Comparison of ENCODE assay signal across 31 cellular contexts in genomic region chr5:143694357-143694756, GRCh38.
DNase-seq lines count a peak whose midpoint lies in the region; ATAC-seq and TF ChIP-seq lines count a peak whose summit lies in the region.
"Had no signal": no experiment of that assay in that cellular context is flagged by ENCODE, and none has a peak within 500 bp of the region (broad histone marks: within the 10 kb centered on the region; RNA-seq: fewer than 3 reads in every experiment).

No MANE protein-coding gene starts in this region.

- H3K27me3 ChIP-seq in GM23338 (ENCODE audit: insufficient read depth) (no peaks in the 10 kb centered on the region), mesendoderm (ENCODE audit: insufficient read depth, low read length, poor library complexity) (no peaks in the 10 kb centered on the region), prostate gland (replicated peaks; ENCODE audit: insufficient read depth) (no peaks in the 10 kb centered on the region)
- H3K27me3 ChIP-seq: BLaER1, gastroesophageal sphincter, MG63, neutrophil, testis had no signal

- no peak for TF ChIP-seq POLR2A in prostate gland (IDR thresholded peaks at IDR 0.05)

- peaks cover 2% of the 10 kb centered on the region for H3K27me3 Mint-ChIP-seq in GM23338 (ENCODE audit: insufficient read depth, low read depth, poor library complexity)
- no peaks in the 10 kb centered on the region for H3K27me3 Mint-ChIP-seq in activated CD8-positive, alpha-beta T cell treated with anti-CD3 and anti-CD28 coated beads, Interleukin-2, amount 10 ng/mL, durations not matched to agents 7 days and 5 days (ENCODE audit: low read depth)
- H3K27me3 Mint-ChIP-seq in activated naive CD4-positive, alpha-beta T cell treated with anti-CD3 and anti-CD28 coated beads, Interleukin-2, amount 10 ng/mL, durations not matched to agents 7 days and 5 days: no peaks in the 10 kb centered on the region
- H3K27me3 Mint-ChIP-seq: memory B cell; progenitor cell of endocrine pancreas; stimulated activated memory B cell treated with anti-CD40 and anti-IgM and Interleukin-4, amounts not matched to agents 10 μg/mL and 1 μg/mL and 100 μg/mL, for 72 hours had no signal

- POLR2A ChIA-PET in activated CD8-positive, alpha-beta T cell treated with anti-CD3 and anti-CD28 coated beads, Interleukin-2, amount 10 ng/mL, durations not matched to agents 7 days and 5 days (lab: Charles Lee): interaction anchor here (0.6 kb wide), 1 partner anchor 15 kb away, joined by 3 read pairs; no protein-coding TSS in a partner anchor

- no peak overlapping the region for H2BK120ac ChIP-seq in mesendoderm (ENCODE audit: low read depth, low read length)

- no peak overlapping the region for H3K27ac ChIP-seq in GM23338 (ENCODE audit: low read depth)
- no peak overlapping the region for H3K27ac ChIP-seq in mesendoderm (ENCODE audit: low read depth, low read length)
- no peak overlapping the region for H3K27ac ChIP-seq in prostate gland
- H3K27ac ChIP-seq: BLaER1, gastroesophageal sphincter, neutrophil, PC-9, testis had no signal

- H3K36me3 Mint-ChIP-seq in GM23338 (ENCODE audit: low read depth): no peaks in the 10 kb centered on the region
- H3K36me3 Mint-ChIP-seq in activated CD8-positive, alpha-beta T cell treated with anti-CD3 and anti-CD28 coated beads, Interleukin-2, amount 10 ng/mL, durations not matched to agents 7 days and 5 days (ENCODE audit: low read depth): no peaks in the 10 kb centered on the region
- no peaks in the 10 kb centered on the region for H3K36me3 Mint-ChIP-seq in activated naive CD4-positive, alpha-beta T cell treated with anti-CD3 and anti-CD28 coated beads, Interleukin-2, amount 10 ng/mL, durations not matched to agents 7 days and 5 days

- no peaks in the 10 kb centered on the region for H3K9me3 ChIP-seq in prostate gland
- H3K9me3 ChIP-seq: MG63, neutrophil, testis had no signal

- peak overlapping the region; percentile 28; the same call in 1 of the 2 replicates for H2AFZ ChIP-seq in GM23338
- H2AFZ ChIP-seq: PC-9 had no signal

- WGBS in mesendoderm (ENCODE audit: extremely low coverage, insufficient coverage, low lambda C conversion rate): no CpG with 5 or more reads among the region's 4 CpGs
- WGBS in prostate gland: 93% methylated on average over 4 of the region's 4 CpGs

- H3K4me2 ChIP-seq in GM23338 (no peak overlapping the region), mesendoderm (ENCODE audit: low read length) (no peak overlapping the region)
- H3K4me2 ChIP-seq: BLaER1, PC-9 had no signal

- no peak overlapping the region for H3K23ac ChIP-seq in mesendoderm (ENCODE audit: low read length)

- DNase-seq in AG08395 (ENCODE audit: low spot score): peak; percentile 29
- no peak for DNase-seq in GM23338 (ENCODE audit: low spot score)
- no peak for DNase-seq in activated CD8-positive, alpha-beta T cell treated with anti-CD3 and anti-CD28 coated beads, Interleukin-2, amount 10 ng/mL, durations not matched to agents 7 days and 5 days
- DNase-seq in mesendoderm: no peak
- DNase-seq in activated naive CD4-positive, alpha-beta T cell treated with anti-CD3 and anti-CD28 coated beads, Interleukin-2, amount 10 ng/mL, durations not matched to agents 7 days and 5 days: no peak
- no peak for DNase-seq in NCI-H187 treated with DMSO at 0.1 percent for 48 hours (lab: John Stamatoyannopoulos, UW)
- no peak for DNase-seq in prostate gland (ENCODE audit: low spot score)
- DNase-seq: Caco-2; GDM1; hypothalamus; MG63; NCI-H1417 treated with DMSO at 0.1 percent for 48 hours; NCI-H82; PC-9; SHP77; stimulated activated CD4-positive, alpha-beta T cell treated with anti-CD3 and anti-CD28 coated beads, Interleukin-4, amount 100 ng/mL, for 24 hours; T1000; testis had no signal

- no peak for ATAC-seq in GM23338
- no peak for ATAC-seq in activated CD8-positive, alpha-beta T cell treated with anti-CD3 and anti-CD28 coated beads, Interleukin-2, amount 10 ng/mL, durations not matched to agents 7 days and 5 days
- no peak for ATAC-seq in HG02981 (IDR thresholded peaks at IDR 0.05; ENCODE audit: unreplicated experiment)
- ATAC-seq: gastroesophageal sphincter; HCT116; K562; left lobe of liver; sciatic nerve; stimulated activated memory B cell treated with anti-CD40 and anti-IgM and Interleukin-4, amounts not matched to agents 10 μg/mL and 1 μg/mL and 100 μg/mL, for 72 hours had no signal

- no peaks in the 10 kb centered on the region for H3K9me3 Mint-ChIP-seq in GM23338
- H3K9me3 Mint-ChIP-seq in activated CD8-positive, alpha-beta T cell treated with anti-CD3 and anti-CD28 coated beads, Interleukin-2, amount 10 ng/mL, durations not matched to agents 7 days and 5 days (ENCODE audit: insufficient read depth): peaks cover 14% of the 10 kb centered on the region
- peaks cover 5% of the 10 kb centered on the region for H3K9me3 Mint-ChIP-seq in activated naive CD4-positive, alpha-beta T cell treated with anti-CD3 and anti-CD28 coated beads, Interleukin-2, amount 10 ng/mL, durations not matched to agents 7 days and 5 days

- H3K4me3 Mint-ChIP-seq in GM23338: no peak overlapping the region
- H3K4me3 Mint-ChIP-seq in activated CD8-positive, alpha-beta T cell treated with anti-CD3 and anti-CD28 coated beads, Interleukin-2, amount 10 ng/mL, durations not matched to agents 7 days and 5 days: no peak overlapping the region
- H3K4me3 Mint-ChIP-seq in activated naive CD4-positive, alpha-beta T cell treated with anti-CD3 and anti-CD28 coated beads, Interleukin-2, amount 10 ng/mL, durations not matched to agents 7 days and 5 days: no peak overlapping the region
- H3K4me3 Mint-ChIP-seq: activated CD4-positive, alpha-beta T cell treated with anti-CD3 and anti-CD28 coated beads, Interleukin-2, amount 10 ng/mL, durations not matched to agents 24 days and 14 days; activated T-helper 1 cell treated with anti-CD3 and anti-CD28 coated beads, Interleukin-12 subunit alpha, Interleukin-12 subunit beta, Interleukin-2, Interleukin-4 antibody, amounts not matched to agents 30 ng/mL and 10 ng/mL and 1 ng/mL, durations not matched to agents 14 hours and 24 hours and 36 hours; memory B cell; stimulated activated memory B cell treated with anti-CD40 and anti-IgM and Interleukin-4, amounts not matched to agents 10 μg/mL and 1 μg/mL and 100 μg/mL, for 72 hours had no signal

- no peaks in the 10 kb centered on the region for H3K79me1 ChIP-seq in mesendoderm (ENCODE audit: low read length)

- H3K4me1 Mint-ChIP-seq in GM23338: no peaks in the 10 kb centered on the region
- peaks cover 30% of the 10 kb centered on the region for H3K4me1 Mint-ChIP-seq in activated CD8-positive, alpha-beta T cell treated with anti-CD3 and anti-CD28 coated beads, Interleukin-2, amount 10 ng/mL, durations not matched to agents 7 days and 5 days (ENCODE audit: low read depth)
- H3K4me1 Mint-ChIP-seq in activated naive CD4-positive, alpha-beta T cell treated with anti-CD3 and anti-CD28 coated beads, Interleukin-2, amount 10 ng/mL, durations not matched to agents 7 days and 5 days: peaks cover 2% of the 10 kb centered on the region
- H3K4me1 Mint-ChIP-seq: memory B cell; stimulated activated memory B cell treated with anti-CD40 and anti-IgM and Interleukin-4, amounts not matched to agents 10 μg/mL and 1 μg/mL and 100 μg/mL, for 72 hours had no signal

- no peaks in the 10 kb centered on the region for H3F3A ChIP-seq in GM23338 (replicated peaks; ENCODE audit: low read depth)

- H3K4me3 ChIP-seq in GM23338 (no peak overlapping the region), mesendoderm (ENCODE audit: low read length) (no peak overlapping the region), prostate gland (no peak overlapping the region)
- H3K4me3 ChIP-seq: BLaER1, gastroesophageal sphincter, K562, MG63, PC-9, testis had no signal

- H3K9ac ChIP-seq in mesendoderm (ENCODE audit: low read length): no peak overlapping the region
- H3K9ac ChIP-seq: BLaER1 had no signal

- H3K4me1 ChIP-seq in GM23338 (ENCODE audit: insufficient read depth) (no peaks in the 10 kb centered on the region), mesendoderm (ENCODE audit: control insufficient read depth, low read depth, low read length) (peaks cover 5% of the 10 kb centered on the region), prostate gland (replicated peaks) (no peaks in the 10 kb centered on the region)
- H3K4me1 ChIP-seq: gastroesophageal sphincter, testis had no signal

- H2AK5ac ChIP-seq in mesendoderm (ENCODE audit: low read length): peak overlapping the region; percentile 66

- H3K36me3 ChIP-seq in GM23338 (ENCODE audit: insufficient read depth): no peaks in the 10 kb centered on the region
- H3K36me3 ChIP-seq in mesendoderm (ENCODE audit: control insufficient read depth, insufficient read depth, low read length): no peaks in the 10 kb centered on the region
- H3K36me3 ChIP-seq in prostate gland: no peaks in the 10 kb centered on the region
- H3K36me3 ChIP-seq: BLaER1, gastroesophageal sphincter, MG63, neutrophil had no signal

- H3K4ac ChIP-seq in mesendoderm (ENCODE audit: low read depth, low read length): no peak overlapping the region

- no peaks in the 10 kb centered on the region for H3K79me2 ChIP-seq in GM23338 (replicated peaks; ENCODE audit: insufficient read depth)
- H3K79me2 ChIP-seq in mesendoderm (ENCODE audit: control insufficient read depth, insufficient read depth, low read length): no peaks in the 10 kb centered on the region

- H3K9me2 ChIP-seq in GM23338 (ENCODE audit: insufficient read depth): no peaks in the 10 kb centered on the region

- no peak overlapping the region for H3K56ac ChIP-seq in mesendoderm (ENCODE audit: low read length)

- no peaks in the 10 kb centered on the region for H4K20me1 ChIP-seq in GM23338 (replicated peaks; ENCODE audit: insufficient read depth)
- H4K20me1 ChIP-seq: BLaER1 had no signal

- H3K27ac Mint-ChIP-seq in GM23338: no peak overlapping the region
- peak overlapping the region; percentile 50 for H3K27ac Mint-ChIP-seq in activated CD8-positive, alpha-beta T cell treated with anti-CD3 and anti-CD28 coated beads, Interleukin-2, amount 10 ng/mL, durations not matched to agents 7 days and 5 days
- H3K27ac Mint-ChIP-seq in activated naive CD4-positive, alpha-beta T cell treated with anti-CD3 and anti-CD28 coated beads, Interleukin-2, amount 10 ng/mL, durations not matched to agents 7 days and 5 days: no peak overlapping the region
- H3K27ac Mint-ChIP-seq: activated CD4-positive, alpha-beta T cell treated with anti-CD3 and anti-CD28 coated beads, Interleukin-2, amount 10 ng/mL, durations not matched to agents 24 days and 14 days; memory B cell; progenitor cell of endocrine pancreas; stimulated activated memory B cell treated with anti-CD40 and anti-IgM and Interleukin-4, amounts not matched to agents 10 μg/mL and 1 μg/mL and 100 μg/mL, for 72 hours had no signal

- CTCF ChIA-PET in activated CD8-positive, alpha-beta T cell treated with anti-CD3 and anti-CD28 coated beads, Interleukin-2, amount 10 ng/mL, durations not matched to agents 7 days and 5 days (lab: Charles Lee): no interaction called here
- CTCF ChIA-PET in activated naive CD4-positive, alpha-beta T cell treated with anti-CD3 and anti-CD28 coated beads, Interleukin-2, amount 10 ng/mL, durations not matched to agents 7 days and 5 days (lab: Charles Lee): no interaction called here

- intact Hi-C loops in prostate gland (cut with DNase I): no loop called here

- H2BK5ac ChIP-seq in mesendoderm (ENCODE audit: low read length): peak overlapping the region; percentile 28

- TF ChIP-seq CTCF in GM23338 (conservative IDR thresholded peaks at IDR 0.05; ENCODE audit: low read depth in 2 of 2) (no peak), prostate gland (IDR thresholded peaks at IDR 0.05) (no peak)

- no peak overlapping the region for H2BK15ac ChIP-seq in mesendoderm (replicated peaks; ENCODE audit: low read depth)

- no peak overlapping the region for H4K5ac ChIP-seq in mesendoderm (ENCODE audit: low read length)

- H4K8ac ChIP-seq in mesendoderm (ENCODE audit: low read depth, low read length): no peak overlapping the region

- peak overlapping the region; percentile 9 for H3K18ac ChIP-seq in mesendoderm (ENCODE audit: low read length)
